In genomic region chr9:88006511-88007290, GRCh38 we compare ENCODE assay signal across 2 cellular contexts.
TF ChIP-seq lines count a peak whose summit lies in the region.

No MANE protein-coding gene starts in this region.

TF ChIP-seq in SK-N-SH, 30 proteins besides CTCF, POLR2A, EP300 and RAD21:
- TF ChIP-seq, protein P1, sequence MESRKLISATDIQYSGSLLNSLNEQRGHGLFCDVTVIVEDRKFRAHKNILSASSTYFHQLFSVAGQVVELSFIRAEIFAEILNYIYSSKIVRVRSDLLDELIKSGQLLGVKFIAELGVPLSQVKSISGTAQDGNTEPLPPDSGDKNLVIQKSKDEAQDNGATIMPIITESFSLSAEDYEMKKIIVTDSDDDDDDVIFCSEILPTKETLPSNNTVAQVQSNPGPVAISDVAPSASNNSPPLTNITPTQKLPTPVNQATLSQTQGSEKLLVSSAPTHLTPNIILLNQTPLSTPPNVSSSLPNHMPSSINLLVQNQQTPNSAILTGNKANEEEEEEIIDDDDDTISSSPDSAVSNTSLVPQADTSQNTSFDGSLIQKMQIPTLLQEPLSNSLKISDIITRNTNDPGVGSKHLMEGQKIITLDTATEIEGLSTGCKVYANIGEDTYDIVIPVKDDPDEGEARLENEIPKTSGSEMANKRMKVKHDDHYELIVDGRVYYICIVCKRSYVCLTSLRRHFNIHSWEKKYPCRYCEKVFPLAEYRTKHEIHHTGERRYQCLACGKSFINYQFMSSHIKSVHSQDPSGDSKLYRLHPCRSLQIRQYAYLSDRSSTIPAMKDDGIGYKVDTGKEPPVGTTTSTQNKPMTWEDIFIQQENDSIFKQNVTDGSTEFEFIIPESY (IDR thresholded peaks at IDR 0.05; ENCODE audit: borderline replicate concordance, low read depth): no peak
- no peak for TF ChIP-seq SIN3A (IDR thresholded peaks at IDR 0.05; ENCODE audit: borderline replicate concordance, low read depth, low read length)
- TF ChIP-seq TCF12 (IDR thresholded peaks at IDR 0.05): no peak
- TF ChIP-seq, protein P2, sequence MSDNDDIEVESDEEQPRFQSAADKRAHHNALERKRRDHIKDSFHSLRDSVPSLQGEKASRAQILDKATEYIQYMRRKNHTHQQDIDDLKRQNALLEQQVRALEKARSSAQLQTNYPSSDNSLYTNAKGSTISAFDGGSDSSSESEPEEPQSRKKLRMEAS (IDR thresholded peaks at IDR 0.05; ENCODE audit: low read depth): no peak
- no peak for TF ChIP-seq EZH2phosphoT487 (IDR thresholded peaks at IDR 0.05; ENCODE audit: borderline replicate concordance, low read depth)
- no peak for TF ChIP-seq GATA2 (CRISPR knock-in tag; IDR thresholded peaks at IDR 0.05)
- TF ChIP-seq MXI1 (IDR thresholded peaks at IDR 0.05; ENCODE audit: low read depth, low read length): no peak

TF ChIP-seq in SK-N-SH treated with all-trans-retinoic acid at 6 μM for 48 hours, 23 proteins besides CTCF, POLR2A, EP300 and RAD21:
- no peak for TF ChIP-seq ESRRG (CRISPR knock-in tag; IDR thresholded peaks at IDR 0.05)
- no peak for TF ChIP-seq RARB (CRISPR knock-in tag; IDR thresholded peaks at IDR 0.05)
- TF ChIP-seq PPARA (CRISPR knock-in tag; IDR thresholded peaks at IDR 0.05; ENCODE audit: borderline replicate concordance): no peak
- TF ChIP-seq TOX (CRISPR knock-in tag; IDR thresholded peaks at IDR 0.05; ENCODE audit: borderline replicate concordance): no peak
- no peak for TF ChIP-seq ZNF565 (CRISPR knock-in tag; conservative IDR thresholded peaks at IDR 0.05; ENCODE audit: low read depth)
- TF ChIP-seq ZNF8 (CRISPR knock-in tag; IDR thresholded peaks at IDR 0.05): no peak
